Comparison of ENCODE assay signal across 8 cellular contexts in genomic region chr2:207142461-207142860, GRCh38. TPM values are rescaled to one million over a fixed set of nuclear protein-coding genes. Genes with fewer than 3 reads are reported as not detected.
A peak's percentile ranks its signal among the peaks of the same experiment; 100 is the strongest.
DNase-seq lines count a peak whose midpoint lies in the region; ATAC-seq and TF ChIP-seq lines count a peak whose summit lies in the region.

No MANE protein-coding gene starts in this region.

- H3K27ac ChIP-seq in GM23338 (ENCODE audit: low read depth) = peak overlapping the region; percentile 79; the same call in 1 of the 2 replicates
- H3K27ac ChIP-seq in gastroesophageal sphincter = peak overlapping the region; percentile 77 to 100 (median 82)
- H3K27ac ChIP-seq in spleen = peak overlapping the region; percentile 88 to 96 (median 94)

- no peaks in the 10 kb centered on the region for H3F3A ChIP-seq in GM23338 (replicated peaks; ENCODE audit: low read depth)

- peaks cover 63% of the 10 kb centered on the region for H3K4me1 ChIP-seq in GM23338 (ENCODE audit: insufficient read depth)
- peaks cover 61 to 100% (median 70%) of the 10 kb centered on the region in 3 donors for H3K4me1 ChIP-seq in gastroesophageal sphincter
- peaks cover 32 to 99% (median 51%) of the 10 kb centered on the region in 6 donors for H3K4me1 ChIP-seq in spleen

- H3K27me3 ChIP-seq in GM23338 (ENCODE audit: insufficient read depth) (no peaks in the 10 kb centered on the region), gastroesophageal sphincter (no peaks in the 10 kb centered on the region), spleen (replicated peaks in 1 of 7) (no peaks in the 10 kb centered on the region)

- no peak for TF ChIP-seq POLR2A in gastroesophageal sphincter (IDR thresholded peaks at IDR 0.05)
- TF ChIP-seq POLR2A in spleen (IDR thresholded peaks at IDR 0.05) = no peak

- H3K4me1 Mint-ChIP-seq in CD14-positive monocyte = peaks cover 88% of the 10 kb centered on the region
- H3K4me1 Mint-ChIP-seq in GM23338 = peaks cover 50% of the 10 kb centered on the region
- peaks cover 58% of the 10 kb centered on the region for H3K4me1 Mint-ChIP-seq in T-helper 17 cell

- no peak overlapping the region for H2AFZ ChIP-seq in GM23338

- H3K36me3 ChIP-seq in GM23338 (ENCODE audit: insufficient read depth) (peaks cover 7% of the 10 kb centered on the region; the same call in 1 of the 2 replicates), gastroesophageal sphincter (peaks cover 0 to 4% of the 10 kb centered on the region in 2 donors), spleen (peaks cover 0 to 16% (median 0%) of the 10 kb centered on the region in 6 donors)

- no peaks in the 10 kb centered on the region for H3K27me3 Mint-ChIP-seq in CD14-positive monocyte (ENCODE audit: low read depth in 3 of 3)
- peaks cover 2% of the 10 kb centered on the region for H3K27me3 Mint-ChIP-seq in GM23338 (ENCODE audit: insufficient read depth, low read depth, poor library complexity)
- no peaks in the 10 kb centered on the region for H3K27me3 Mint-ChIP-seq in T-helper 17 cell

- no peak for TF ChIP-seq EP300 in gastroesophageal sphincter (IDR thresholded peaks at IDR 0.05)

- H3K79me2 ChIP-seq in GM23338 (replicated peaks; ENCODE audit: insufficient read depth) = peaks cover 94% of the 10 kb centered on the region

- H3K9me3 ChIP-seq in T-helper 17 cell (ENCODE audit: control insufficient read depth, low read length, poor library complexity, severe bottlenecking) = no peaks in the 10 kb centered on the region
- no peaks in the 10 kb centered on the region for H3K9me3 ChIP-seq in gastroesophageal sphincter
- no peaks in the 10 kb centered on the region for H3K9me3 ChIP-seq in spleen

- H3K36me3 Mint-ChIP-seq in CD14-positive monocyte (peaks cover 35 to 47% of the 10 kb centered on the region in 2 donors), GM23338 (ENCODE audit: low read depth) (no peaks in the 10 kb centered on the region; the same call in 2 of the 3 replicates), T-helper 17 cell (ENCODE audit: low read depth) (peaks cover 2% of the 10 kb centered on the region)

- 27 to 48% methylated on average over 3 of the region's 3 CpGs for WGBS in gastroesophageal sphincter (ENCODE audit: low coverage in 1 of 2), 2 donors
- 37 to 52% (median 42%) methylated on average over 3 of the region's 3 CpGs for WGBS in spleen, 5 donors

- H4K20me1 ChIP-seq in GM23338 (replicated peaks; ENCODE audit: insufficient read depth) = no peaks in the 10 kb centered on the region

- no peak overlapping the region for H3K4me3 ChIP-seq in GM23338
- peak overlapping the region in 1 of 2 donors; percentile 31 for H3K4me3 ChIP-seq in gastroesophageal sphincter
- peak overlapping the region in 1 of 8 donors; percentile 58 for H3K4me3 ChIP-seq in spleen

- peak overlapping the region; percentile 8; the same call in 1 of the 2 replicates for H3K4me2 ChIP-seq in GM23338

- H3K27ac Mint-ChIP-seq in CD14-positive monocyte (peak overlapping the region; percentile 96 to 100 (median 97)), GM23338 (peak overlapping the region; percentile 39), T-helper 17 cell (peak overlapping the region; percentile 95)

- H3K9me3 Mint-ChIP-seq in CD14-positive monocyte (peaks cover 0 to 2% (median 0%) of the 10 kb centered on the region in 7 donors), GM23338 (no peaks in the 10 kb centered on the region; the same call in 2 of the 3 replicates)

- ATAC-seq in GM23338 (peak; percentile 55), T-helper 17 cell (peak; percentile 18), gastroesophageal sphincter (no peak), HG03175 (IDR thresholded peaks at IDR 0.05; ENCODE audit: unreplicated experiment) (no peak)

- DNase-seq in CD14-positive monocyte (ENCODE audit: low spot score) (peak; percentile 62), GM23338 (ENCODE audit: low spot score) (no peak), T-helper 17 cell (no peak), spleen (no peak), NCI-H526 (lab: John Stamatoyannopoulos, UW) (no peak), NCI-H748 (lab: John Stamatoyannopoulos, UW; ENCODE audit: unreplicated experiment) (no peak)

- TF ChIP-seq CTCF in CD14-positive monocyte (IDR thresholded peaks at IDR 0.05) (peak; percentile 67), GM23338 (conservative IDR thresholded peaks at IDR 0.05; ENCODE audit: low read depth in 2 of 2) (peak in 1 of 2 experiments; percentile 40; a peak in 2 of 4 replicates), gastroesophageal sphincter (IDR thresholded peaks at IDR 0.05) (peak in 3 of 4 experiments; percentile 21 to 29 (median 25)), spleen (IDR thresholded peaks at IDR 0.05 in 8 of 11, conservative IDR thresholded peaks at IDR 0.05 in 3 of 11) (peak in 7 of 11 experiments; percentile 21 to 56 (median 39))

- intact Hi-C loops in CD14-positive monocyte (cut with micrococcal nuclease) = loop anchor here in 1 of 2 donors (2.0 to 5.0 kb wide), 2 partner anchors 22 to 95 kb away; partner anchors contain the start of gene KLF7
- intact Hi-C loops in spleen (cut with DNase I; ENCODE audit: low total_unique reads) = no loop called here

- H3K4me3 Mint-ChIP-seq in CD14-positive monocyte (peak overlapping the region; percentile 20 to 76), GM23338 (no peak overlapping the region), T-helper 17 cell (peak overlapping the region; percentile 81)

- H3K9me2 ChIP-seq in GM23338 (ENCODE audit: insufficient read depth) = 0 out of 2 replicates have a peak, but pooled peaks cover 5% of the 10 kb centered on the region

TF ChIP-seq in GM23338, 12 proteins besides CTCF, POLR2A, EP300 and RAD21:
- TF ChIP-seq ZNF114 (CRISPR knock-in tag; IDR thresholded peaks at IDR 0.05) = no peak
- TF ChIP-seq JUNB (IDR thresholded peaks at IDR 0.05; ENCODE audit: unreplicated experiment) = no peak
- no peak for TF ChIP-seq ZNF331 (CRISPR knock-in tag; IDR thresholded peaks at IDR 0.05; ENCODE audit: low read depth)
- no peak for TF ChIP-seq POLR2AphosphoS5 (IDR thresholded peaks at IDR 0.05; ENCODE audit: low read depth)
- no peak for TF ChIP-seq NANOG (IDR thresholded peaks at IDR 0.05; ENCODE audit: borderline replicate concordance)

RNA-seq across cellular contexts. Expression of gene KLF7, which starts 23.3 kb away (rescaled TPM):
- polyA plus RNA-seq in CD14-positive monocyte = 10 to 100 TPM in 1 of 2 donors, 1 to 10 TPM in 1; 9.4 to 10.3 TPM
- 11.1 and 15.4 TPM in 2 replicates for total RNA-seq in GM23338 (2014; rRNA removed; shearing (Covaris generic))
- 5.7 and 7.6 TPM in 2 replicates for polyA plus RNA-seq in GM23338 (2016; fragmentation: Nextera tagmentation; extraction: Ambion mirVana)
- 10 to 100 TPM; 38.1 to 53.3 TPM for total RNA-seq in T-helper 17 cell
- 10 to 100 TPM; 30.7 to 59.3 (median 42.1) TPM for total RNA-seq in gastroesophageal sphincter
- 10 to 100 TPM; 23.6 to 74.4 (median 43.3) TPM for total RNA-seq in spleen
- polyA plus RNA-seq in spleen = 1 to 10 TPM; 2.9 to 3.8 (median 2.9) TPM

Comparison
In these comparisons a context has a peak if more than half of its experiments do, and no peak if none do; other contexts are left out.
1. H3K27ac Mint-ChIP-seq: peak in every context shown above with its lines; median percentile 97 in CD14-positive monocyte; 95 in T-helper 17 cell; 39 in GM23338.
2. ATAC-seq: peak in GM23338 (single experiment) and T-helper 17 cell (single experiment); none in gastroesophageal sphincter (single experiment) and HG03175 (single experiment).
3. Peak in every context shown above with its lines, with median percentiles within 50 percentile points of each other: H3K27ac ChIP-seq.